ENCODE assay signal across 22 cellular contexts in genomic region chr2:144625216-144626010, GRCh38.
DNase-seq lines count a peak whose midpoint lies in the region; ATAC-seq, FAIRE-seq and TF ChIP-seq lines count a peak whose summit lies in the region.
"Had no signal": no experiment of that assay in that cellular context is flagged by ENCODE, and none has a peak within 500 bp of the region (broad histone marks: within the 10 kb centered on the region; RNA-seq: fewer than 3 reads in every experiment).

No MANE protein-coding gene starts in this region.

- 13% methylated on average over 8 of the region's 8 CpGs for WGBS in mammary epithelial cell (ENCODE audit: low coverage, missing lambda C conversion rate)

- no peak overlapping the region for H3K4me2 ChIP-seq in OCI-LY1 (ENCODE audit: low read length)
- H3K4me2 ChIP-seq in mammary epithelial cell (ENCODE audit: insufficient read depth, low read depth, low read length): peak overlapping the region; percentile 65
- H3K4me2 ChIP-seq: BLaER1 treated with 17β-estradiol and CSF1 and Interleukin-3, amounts not matched to agents 10 nM and 100 nM had no signal

- ATAC-seq in HG03354 (IDR thresholded peaks at IDR 0.05; ENCODE audit: poor library complexity, severe bottlenecking, unreplicated experiment): no peak

- H3K9ac ChIP-seq in OCI-LY1 (ENCODE audit: low read length): no peak overlapping the region
- no peak overlapping the region for H3K9ac ChIP-seq in mammary epithelial cell (ENCODE audit: insufficient read depth, low read length)
- H3K9ac ChIP-seq: BLaER1 treated with 17β-estradiol and CSF1 and Interleukin-3, amounts not matched to agents 10 nM and 100 nM had no signal

- H3K36me3 Mint-ChIP-seq in CD14-positive monocyte: peaks cover 8 to 9% of the 10 kb centered on the region in 2 donors

- H3K27ac ChIP-seq in OCI-LY1 (ENCODE audit: low read depth, low read length, poor library complexity, severe bottlenecking): no peak overlapping the region
- peak overlapping the region; percentile 40 for H3K27ac ChIP-seq in mammary epithelial cell (ENCODE audit: insufficient read depth, low read depth, low read length)
- H3K27ac ChIP-seq: BLaER1 treated with 17β-estradiol and CSF1 and Interleukin-3, amounts not matched to agents 10 nM and 100 nM; SJCRH30 had no signal

- peaks cover 19% of the 10 kb centered on the region for H3K4me1 Mint-ChIP-seq in CD14-positive monocyte

- dilution Hi-C loops in mammary epithelial cell (cut with HindIII; ENCODE audit: low sequenced_read_pairs): no loop called here

- 0 out of 2 replicates have a peak, but pooled peaks cover 2% of the 10 kb centered on the region for H3F3A ChIP-seq in OCI-LY1 (ENCODE audit: insufficient read depth, low read length)

- H3K27me3 ChIP-seq in OCI-LY1 (ENCODE audit: insufficient read depth, low read length) (no peaks in the 10 kb centered on the region), mammary epithelial cell (ENCODE audit: insufficient read depth, low read length) (no peaks in the 10 kb centered on the region)
- H3K27me3 ChIP-seq: BLaER1 treated with 17β-estradiol and CSF1 and Interleukin-3, amounts not matched to agents 10 nM and 100 nM; MG63; SJCRH30 had no signal

- H3K4me3 ChIP-seq in OCI-LY1 (ENCODE audit: low read depth, low read length, poor library complexity, severe bottlenecking): no peak overlapping the region
- peak overlapping the region in 1 of 3 experiments; percentile 19 for H3K4me3 ChIP-seq in mammary epithelial cell (replicated peaks in 1 of 3; ENCODE audit: insufficient read depth in 1 of 3, low read depth in 2 of 3, low read length in 3 of 3)
- H3K4me3 ChIP-seq: BLaER1 treated with 17β-estradiol and CSF1 and Interleukin-3, amounts not matched to agents 10 nM and 100 nM; HAP-1; MG63; SJCRH30 had no signal

- no peak overlapping the region for H3K27ac Mint-ChIP-seq in CD14-positive monocyte
- H3K27ac Mint-ChIP-seq: CD8-positive, alpha-beta memory T cell had no signal

- H3K36me3 ChIP-seq in OCI-LY1 (ENCODE audit: insufficient read depth, low read length): no peaks in the 10 kb centered on the region
- H3K36me3 ChIP-seq in mammary epithelial cell (ENCODE audit: insufficient read depth, low read length): no peaks in the 10 kb centered on the region
- H3K36me3 ChIP-seq: BLaER1 treated with 17β-estradiol and CSF1 and Interleukin-3, amounts not matched to agents 10 nM and 100 nM; HAP-1; MG63; SJCRH30 had no signal

- peak overlapping the region; percentile 68; the same call in 1 of the 2 replicates for H2AFZ ChIP-seq in OCI-LY1 (ENCODE audit: low read length)
- H2AFZ ChIP-seq in mammary epithelial cell (ENCODE audit: low read depth, low read length): peak overlapping the region; percentile 82

- peaks cover 16% of the 10 kb centered on the region for H3K4me1 ChIP-seq in OCI-LY1 (ENCODE audit: insufficient read depth, low read length, severe bottlenecking)
- peaks cover 13% of the 10 kb centered on the region for H3K4me1 ChIP-seq in mammary epithelial cell (ENCODE audit: insufficient read depth, low read length)
- H3K4me1 ChIP-seq: SJCRH30 had no signal

- peaks cover 5 to 13% (median 9%) of the 10 kb centered on the region in 7 donors for H3K9me3 Mint-ChIP-seq in CD14-positive monocyte

- intact Hi-C loops in mammary epithelial cell (cut with micrococcal nuclease): no loop called here
- intact Hi-C loops in CD14-positive monocyte (cut with micrococcal nuclease): no loop called here

- H4K20me1 ChIP-seq in OCI-LY1 (ENCODE audit: insufficient read depth, low read length) (no peaks in the 10 kb centered on the region), mammary epithelial cell (ENCODE audit: insufficient read depth, low read length) (no peaks in the 10 kb centered on the region)
- H4K20me1 ChIP-seq: BLaER1 treated with 17β-estradiol and CSF1 and Interleukin-3, amounts not matched to agents 10 nM and 100 nM had no signal

- no peaks in the 10 kb centered on the region for H3K79me2 ChIP-seq in OCI-LY1 (ENCODE audit: insufficient read depth, low read length)
- no peaks in the 10 kb centered on the region for H3K79me2 ChIP-seq in mammary epithelial cell (ENCODE audit: insufficient read depth, low read length)

- H3K9me2 ChIP-seq in OCI-LY1 (ENCODE audit: low read depth, low read length): no peaks in the 10 kb centered on the region

- no TSS peak for BruUV-seq in mammary epithelial cell (replicated peaks; lab: Mats Ljungman, UMichigan)

- H3K4me3 Mint-ChIP-seq in CD14-positive monocyte: no peak overlapping the region
- H3K4me3 Mint-ChIP-seq: CD8-positive, alpha-beta memory T cell had no signal

- peak; percentile 9 for DNase-seq in mammary epithelial cell
- DNase-seq in left kidney (ENCODE audit: low read depth, low spot score): peak; percentile 32
- DNase-seq in renal cortical epithelial cell (ENCODE audit: low read depth): peak; percentile 36
- DNase-seq in NCI-H1105 (lab: John Stamatoyannopoulos, UW): no peak
- no peak for DNase-seq in CD14-positive monocyte (ENCODE audit: low spot score)
- no peak for DNase-seq in GM12891 (ENCODE audit: insufficient read length, low spot score)
- DNase-seq: CD8-positive, alpha-beta memory T cell; DMS53; IMR-90; Karpas-422; MG63; NCI-H1048; NCI-H2081 treated with DMSO at 0.1 percent for 48 hours; NCI-H748 treated with DMSO at 0.1 percent for 48 hours; NK-92 treated with Interleukin-12 subunit alpha and Interleukin-12 subunit beta, amount 100 ng/mL, for 24 hours; OCI-M1; RPMI8226; SJCRH30 had no signal

- CTCF ChIA-PET in mammary epithelial cell (lab: Charles Lee; ENCODE audit: low non-redundant PET): no interaction called here

- TF ChIP-seq POLR2A in GM12891 (IDR thresholded peaks at IDR 0.05; ENCODE audit: low read depth, low read length): no peak

- no peak for FAIRE-seq in GM12891 (lab: Jason Lieb, UNC)

- in situ Hi-C loops in mammary epithelial cell (cut with MboI; ENCODE audit: low sequenced_read_pairs in 2 of 2): no loop called here

- H3K9me3 ChIP-seq in OCI-LY1 (ENCODE audit: low read length) (peaks cover 2% of the 10 kb centered on the region; the same call in 1 of the 2 replicates), mammary epithelial cell (replicated peaks; ENCODE audit: insufficient read depth, low read length) (no peaks in the 10 kb centered on the region)
- H3K9me3 ChIP-seq: HAP-1, SJCRH30 had no signal

- no peak for TF ChIP-seq CTCF in OCI-LY1 (IDR thresholded peaks at IDR 0.05; ENCODE audit: low read length)
- no peak for TF ChIP-seq CTCF in mammary epithelial cell (conservative IDR thresholded peaks at IDR 0.05 in 1 of 2, IDR thresholded peaks at IDR 0.05 in 1 of 2; ENCODE audit: extremely low read depth in 1 of 2, insufficient read depth in 1 of 2, low read depth in 1 of 2, low read length in 2 of 2)
- TF ChIP-seq CTCF in CD14-positive monocyte (IDR thresholded peaks at IDR 0.05): no peak

- H3K27me3 Mint-ChIP-seq in CD14-positive monocyte (ENCODE audit: low read depth in 3 of 3): peaks cover 0 to 2% (median 0%) of the 10 kb centered on the region in 3 donors

TF ChIP-seq in GM12891, 5 proteins besides CTCF, POLR2A, EP300 and RAD21:
- TF ChIP-seq POLR2AphosphoS5 (IDR thresholded peaks at IDR 0.05; ENCODE audit: low read depth, low read length): no peak
- TF ChIP-seq SPI1 (IDR thresholded peaks at IDR 0.05; ENCODE audit: low read depth, low read length): no peak
- TF ChIP-seq PAX5 (IDR thresholded peaks at IDR 0.05; ENCODE audit: insufficient read depth, low read length, severe bottlenecking): no peak
- no peak for TF ChIP-seq POU2F2 (IDR thresholded peaks at IDR 0.05; ENCODE audit: low read depth, low read length)
- no peak for TF ChIP-seq TAF1 (IDR thresholded peaks at IDR 0.05; ENCODE audit: low read depth, low read length)
TF ChIP-seq in GM12891: peak in this region for 0.

Comparison
In these comparisons a context has a peak if more than half of its experiments do, and no peak if none do; other contexts are left out.
1. DNase-seq: peak in mammary epithelial cell (single experiment), left kidney (single experiment) and renal cortical epithelial cell (single experiment); none in NCI-H1105 (single experiment), CD14-positive monocyte (single experiment) and GM12891 (single experiment).